Comparison of ENCODE assay signal across 32 cellular contexts in genomic region chr15:87939838-87940457, GRCh38.
A peak's percentile ranks its signal among the peaks of the same experiment; 100 is the strongest.
DNase-seq lines count a peak whose midpoint lies in the region; ATAC-seq and TF ChIP-seq lines count a peak whose summit lies in the region.
"Had no signal": no experiment of that assay in that cellular context is flagged by ENCODE, and none has a peak within 500 bp of the region (broad histone marks: within the 10 kb centered on the region; RNA-seq: fewer than 3 reads in every experiment).

No MANE protein-coding gene starts in this region.

- H3K9me3 Mint-ChIP-seq in activated T-helper 2 cell treated with anti-CD3 and anti-CD28 coated beads, Interferon-gamma antibody, Interleukin-2, Interleukin-4, amounts not matched to agents 10 μg/mL and 5 μg/mL and 100 μg/mL, durations not matched to agents 14 hours and 24 hours and 36 hours: no peaks in the 10 kb centered on the region
- H3K9me3 Mint-ChIP-seq: activated naive CD4-positive, alpha-beta T cell treated with anti-CD3 and anti-CD28 coated beads, Interleukin-2, amount 50 U/mL, for 24 hours; H9; natural killer cell treated with Interleukin-12 subunit alpha and Interleukin-12 subunit beta and Interleukin-15 and Interleukin-18, amount 100 ng/mL, for 72 hours had no signal

- H3K4me1 Mint-ChIP-seq in activated T-helper 2 cell treated with anti-CD3 and anti-CD28 coated beads, Interferon-gamma antibody, Interleukin-2, Interleukin-4, amounts not matched to agents 10 μg/mL and 5 μg/mL and 100 μg/mL, durations not matched to agents 14 hours and 24 hours and 36 hours (ENCODE audit: low read depth): no peaks in the 10 kb centered on the region
- H3K4me1 Mint-ChIP-seq: activated CD4-positive, alpha-beta T cell treated with anti-CD3 and anti-CD28 coated beads for 36 hours; activated T-helper 17 cell treated with anti-CD3 and anti-CD28 coated beads, Interleukin-2, amount 50 U/mL, for 72 hours; B cell; CD8-positive, alpha-beta memory T cell had no signal

- H3K27me3 ChIP-seq in right atrium auricular region: no peaks in the 10 kb centered on the region
- H3K27me3 ChIP-seq in left lung: peaks cover 0 to 7% of the 10 kb centered on the region in 2 donors
- H3K27me3 ChIP-seq: esophagus muscularis mucosa had no signal

- peaks cover 2% of the 10 kb centered on the region for H3K27me3 Mint-ChIP-seq in activated T-helper 2 cell treated with anti-CD3 and anti-CD28 coated beads, Interferon-gamma antibody, Interleukin-2, Interleukin-4, amounts not matched to agents 10 μg/mL and 5 μg/mL and 100 μg/mL, durations not matched to agents 14 hours and 24 hours and 36 hours (ENCODE audit: low read depth)
- H3K27me3 Mint-ChIP-seq: B cell had no signal

- H3K4me1 ChIP-seq in right atrium auricular region: peaks cover 0 to 5% of the 10 kb centered on the region in 2 donors
- H3K4me1 ChIP-seq in left lung: no peaks in the 10 kb centered on the region
- H3K4me1 ChIP-seq: psoas muscle had no signal

- intact Hi-C loops in Right ventricle myocardium superior (cut with DNase I) (no loop called here), left lung (cut with DNase I) (no loop called here)
- intact Hi-C loops in activated T-helper 2 cell treated with anti-CD3 and anti-CD28 coated beads, Interferon-gamma antibody, Interleukin-2, Interleukin-4, amounts not matched to agents 10 μg/mL and 5 μg/mL and 100 μg/mL, durations not matched to agents 14 hours and 24 hours and 36 hours (cut with micrococcal nuclease): no loop called here

- no peaks in the 10 kb centered on the region for H3K36me3 Mint-ChIP-seq in activated T-helper 2 cell treated with anti-CD3 and anti-CD28 coated beads, Interferon-gamma antibody, Interleukin-2, Interleukin-4, amounts not matched to agents 10 μg/mL and 5 μg/mL and 100 μg/mL, durations not matched to agents 14 hours and 24 hours and 36 hours (ENCODE audit: low read depth)
- H3K36me3 Mint-ChIP-seq: CD8-positive, alpha-beta memory T cell; natural killer cell treated with Interleukin-12 subunit alpha and Interleukin-12 subunit beta and Interleukin-15 and Interleukin-18, amount 100 ng/mL, for 72 hours had no signal

- TF ChIP-seq CTCF in right atrium auricular region (IDR thresholded peaks at IDR 0.05): no peak
- no peak for TF ChIP-seq CTCF in left lung (IDR thresholded peaks at IDR 0.05)

- DNase-seq in Right ventricle myocardium superior (no peak), right atrium auricular region (ENCODE audit: low spot score) (no peak), UCSD-AML1 (lab: John Stamatoyannopoulos, UW; ENCODE audit: unreplicated experiment) (peak; percentile 56), left lung (no peak), AML-193 (lab: John Stamatoyannopoulos, UW) (no peak)
- DNase-seq in activated T-helper 2 cell treated with anti-CD3 and anti-CD28 coated beads, Interferon-gamma antibody, Interleukin-2, Interleukin-4, amounts not matched to agents 10 μg/mL and 5 μg/mL and 100 μg/mL, durations not matched to agents 14 hours and 24 hours and 36 hours (ENCODE audit: low spot score): no peak
- DNase-seq: activated CD4-positive, alpha-beta T cell treated with anti-CD3 and anti-CD28 coated beads for 36 hours; activated CD8-positive, alpha-beta T cell treated with anti-CD3 and anti-CD28 coated beads, Interleukin-2, amount 10 ng/mL, durations not matched to agents 7 days and 5 days; amniotic stem cell; CD8-positive, alpha-beta memory T cell; dorsolateral prefrontal cortex; foreskin fibroblast; H9; kidney; NCI-H446; NCI-H774; occipital lobe; psoas muscle; stimulated activated naive CD4-positive, alpha-beta T cell; T-helper 17 cell had no signal

- H3K27ac ChIP-seq in right atrium auricular region (no peak overlapping the region), left lung (no peak overlapping the region)
- H3K27ac ChIP-seq: A549, dorsolateral prefrontal cortex, esophagus muscularis mucosa, psoas muscle, RWPE1, SK-N-MC, skin epidermis had no signal

- no peak overlapping the region for H3K27ac Mint-ChIP-seq in activated T-helper 2 cell treated with anti-CD3 and anti-CD28 coated beads, Interferon-gamma antibody, Interleukin-2, Interleukin-4, amounts not matched to agents 10 μg/mL and 5 μg/mL and 100 μg/mL, durations not matched to agents 14 hours and 24 hours and 36 hours
- H3K27ac Mint-ChIP-seq: activated CD4-positive, alpha-beta T cell treated with anti-CD3 and anti-CD28 coated beads for 36 hours; activated CD8-positive, alpha-beta T cell treated with anti-CD3 and anti-CD28 coated beads, Interleukin-2, amount 10 ng/mL, durations not matched to agents 7 days and 5 days; activated naive CD4-positive, alpha-beta T cell treated with anti-CD3 and anti-CD28 coated beads, Interleukin-2, amount 50 U/mL, for 24 hours; activated T-helper 17 cell treated with anti-CD3 and anti-CD28 coated beads, Interleukin-2, amount 50 U/mL, for 72 hours; B cell; CD8-positive, alpha-beta memory T cell; H9; natural killer cell treated with Interleukin-12 subunit alpha and Interleukin-12 subunit beta and Interleukin-15 and Interleukin-18, amount 100 ng/mL, for 72 hours; T-helper 17 cell had no signal

- no peaks in the 10 kb centered on the region for H3K36me3 ChIP-seq in right atrium auricular region
- no peaks in the 10 kb centered on the region for H3K36me3 ChIP-seq in left lung
- H3K36me3 ChIP-seq: esophagus muscularis mucosa had no signal

- no peak overlapping the region for H3K4me3 Mint-ChIP-seq in activated T-helper 2 cell treated with anti-CD3 and anti-CD28 coated beads, Interferon-gamma antibody, Interleukin-2, Interleukin-4, amounts not matched to agents 10 μg/mL and 5 μg/mL and 100 μg/mL, durations not matched to agents 14 hours and 24 hours and 36 hours (ENCODE audit: low read depth)
- H3K4me3 Mint-ChIP-seq: activated CD4-positive, alpha-beta T cell treated with anti-CD3 and anti-CD28 coated beads for 36 hours; activated CD8-positive, alpha-beta T cell treated with anti-CD3 and anti-CD28 coated beads, Interleukin-2, amount 10 ng/mL, durations not matched to agents 7 days and 5 days; activated naive CD4-positive, alpha-beta T cell treated with anti-CD3 and anti-CD28 coated beads, Interleukin-2, amount 50 U/mL, for 24 hours; activated T-helper 17 cell treated with anti-CD3 and anti-CD28 coated beads, Interleukin-2, amount 50 U/mL, for 72 hours; B cell; CD8-positive, alpha-beta memory T cell; H9; natural killer cell treated with Interleukin-12 subunit alpha and Interleukin-12 subunit beta and Interleukin-15 and Interleukin-18, amount 100 ng/mL, for 72 hours; T-helper 17 cell had no signal

- H3K9me3 ChIP-seq in right atrium auricular region (no peaks in the 10 kb centered on the region), left lung (no peaks in the 10 kb centered on the region)
- H3K9me3 ChIP-seq: A549, esophagus muscularis mucosa, psoas muscle had no signal

- ATAC-seq in Right ventricle myocardium superior (ENCODE audit: poor library complexity) (peak; percentile 64), left lung (peak; percentile 15), GM21423 (IDR thresholded peaks at IDR 0.05; ENCODE audit: unreplicated experiment) (no peak), GM19328 (IDR thresholded peaks at IDR 0.05; ENCODE audit: unreplicated experiment) (no peak)
- ATAC-seq: A549; activated CD4-positive, alpha-beta T cell treated with anti-CD3 and anti-CD28 coated beads for 36 hours; activated CD8-positive, alpha-beta T cell treated with anti-CD3 and anti-CD28 coated beads, Interleukin-2, amount 10 ng/mL, durations not matched to agents 7 days and 5 days; activated T-helper 17 cell treated with anti-CD3 and anti-CD28 coated beads, Interleukin-2, amount 50 U/mL, for 72 hours; natural killer cell treated with Interleukin-12 subunit alpha and Interleukin-12 subunit beta and Interleukin-15 and Interleukin-18, amount 100 ng/mL, for 72 hours; T-helper 17 cell had no signal

- no peak overlapping the region for H3K4me3 ChIP-seq in right atrium auricular region
- no peak overlapping the region for H3K4me3 ChIP-seq in left lung
- H3K4me3 ChIP-seq: A549, dorsolateral prefrontal cortex, esophagus muscularis mucosa, lung, psoas muscle, SK-N-MC, skin epidermis had no signal

Comparison
In these comparisons a context has a peak if more than half of its experiments do, and no peak if none do; other contexts are left out.
1. ATAC-seq: peak in Right ventricle myocardium superior (single experiment) and left lung (single experiment); none in GM21423 (single experiment) and GM19328 (single experiment).